In the genomic region with DNA sequence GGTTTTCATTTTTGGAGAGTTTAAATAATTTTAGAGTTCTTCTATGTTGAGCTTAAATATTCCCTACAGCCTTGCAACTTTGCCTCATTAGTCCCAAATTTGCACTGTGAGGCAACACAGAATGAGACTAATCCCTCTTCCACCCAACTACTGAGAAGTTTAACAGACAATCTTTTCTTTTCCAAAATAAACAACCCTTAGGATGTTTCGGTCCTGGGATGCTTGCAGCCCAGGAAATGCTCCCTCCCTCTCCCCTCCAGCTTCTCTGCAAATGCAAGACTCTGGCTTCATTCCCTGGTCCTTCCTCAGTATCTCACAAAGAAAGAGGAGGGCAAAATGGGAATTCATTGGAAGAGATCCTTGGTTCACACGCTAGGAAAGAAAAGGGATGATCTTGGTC, we compare ENCODE assay signal across 28 cellular contexts.
"Had no signal": no experiment of that assay in that cellular context is flagged by ENCODE, and none has a peak within 500 bp of the region (broad histone marks: within the 10 kb centered on the region; RNA-seq: fewer than 3 reads in every experiment).

No MANE protein-coding gene starts in this region.

- H3K27me3 ChIP-seq: adrenal gland, body of pancreas had no signal

- H3K9me3 Mint-ChIP-seq: activated CD4-positive, alpha-beta memory T cell treated with anti-CD3 and anti-CD28 coated beads, Interleukin-2, amount 10 ng/mL, durations not matched to agents 7 days and 5 days; activated CD4-positive, alpha-beta T cell treated with anti-CD3 and anti-CD28 coated beads, Interleukin-2, amount 10 ng/mL, durations not matched to agents 7 days and 5 days; activated naive CD4-positive, alpha-beta T cell treated with anti-CD3 and anti-CD28 coated beads, Interleukin-2, amount 10 ng/mL, durations not matched to agents 7 days and 5 days; activated T-cell treated with anti-CD3 and anti-CD28 coated beads, Interleukin-2, amount 50 U/mL, for 24 hours; activated T-cell treated with anti-CD3 and anti-CD28 coated beads, Interleukin-2, amount 50 U/mL, for 72 hours; effector memory CD8-positive, alpha-beta T cell; WTC11 had no signal

- H3K9me3 ChIP-seq: adrenal gland, body of pancreas, esophagus squamous epithelium, heart left ventricle had no signal

- H3K4me1 Mint-ChIP-seq: activated CD4-positive, alpha-beta memory T cell treated with anti-CD3 and anti-CD28 coated beads, Interleukin-2, amount 10 ng/mL, durations not matched to agents 7 days and 5 days; activated CD4-positive, alpha-beta T cell treated with anti-CD3 and anti-CD28 coated beads, Interleukin-2, amount 10 ng/mL, durations not matched to agents 7 days and 5 days; activated naive CD4-positive, alpha-beta T cell treated with anti-CD3 and anti-CD28 coated beads, Interleukin-2, amount 10 ng/mL, durations not matched to agents 7 days and 5 days had no signal

- H3K4me3 ChIP-seq: adrenal gland, body of pancreas, esophagus squamous epithelium, heart left ventricle, hepatocyte had no signal

- H3K27me3 Mint-ChIP-seq: activated CD4-positive, alpha-beta T cell treated with anti-CD3 and anti-CD28 coated beads, Interleukin-2, amount 10 ng/mL, durations not matched to agents 7 days and 5 days; activated naive CD4-positive, alpha-beta T cell treated with anti-CD3 and anti-CD28 coated beads, Interleukin-2, amount 10 ng/mL, durations not matched to agents 7 days and 5 days; activated naive CD8-positive, alpha-beta T cell had no signal

- DNase-seq: activated CD4-positive, alpha-beta memory T cell treated with anti-CD3 and anti-CD28 coated beads, Interleukin-2, amount 10 ng/mL, durations not matched to agents 7 days and 5 days; activated CD4-positive, alpha-beta T cell treated with anti-CD3 and anti-CD28 coated beads for 1 hour; activated CD4-positive, alpha-beta T cell treated with anti-CD3 and anti-CD28 coated beads for 4 hours; activated CD4-positive, alpha-beta T cell treated with anti-CD3 and anti-CD28 coated beads, Interleukin-2, amount 10 ng/mL, durations not matched to agents 7 days and 5 days; activated CD4-positive, alpha-beta T cell treated with anti-CD3 and anti-CD28 coated beads, Interleukin-2, amount 50 U/mL, for 4 hours; activated CD8-positive, alpha-beta memory T cell treated with anti-CD3 and anti-CD28 coated beads, Interleukin-2, amount 50 U/mL, for 48 hours; activated gamma-delta T cell; activated naive CD4-positive, alpha-beta T cell; activated naive CD4-positive, alpha-beta T cell treated with anti-CD3 and anti-CD28 coated beads, Interleukin-2, amount 10 ng/mL, durations not matched to agents 7 days and 5 days; activated T-cell treated with anti-CD3 and anti-CD28 coated beads for 4 hours; activated T-cell treated with anti-CD3 and anti-CD28 coated beads, Interleukin-2, amount 50 U/mL, for 24 hours; activated T-cell treated with anti-CD3 and anti-CD28 coated beads, Interleukin-2, amount 50 U/mL, for 72 hours; adrenal gland; amygdala; aorta; body of pancreas; caudate nucleus; cortex of kidney; dermis blood vessel endothelial cell; effector CD4-positive, alpha-beta T cell; effector memory CD8-positive, alpha-beta T cell; esophagus squamous epithelium; glutamatergic neuron; heart left ventricle; T-helper 2 cell had no signal

- H3K4me3 Mint-ChIP-seq: activated CD4-positive, alpha-beta memory T cell treated with anti-CD3 and anti-CD28 coated beads, Interleukin-2, amount 10 ng/mL, durations not matched to agents 7 days and 5 days; activated CD4-positive, alpha-beta T cell treated with anti-CD3 and anti-CD28 coated beads, Interleukin-2, amount 10 ng/mL, durations not matched to agents 7 days and 5 days; activated naive CD4-positive, alpha-beta T cell treated with anti-CD3 and anti-CD28 coated beads, Interleukin-2, amount 10 ng/mL, durations not matched to agents 7 days and 5 days; activated naive CD8-positive, alpha-beta T cell; activated T-cell treated with anti-CD3 and anti-CD28 coated beads, Interleukin-2, amount 50 U/mL, for 24 hours; activated T-cell treated with anti-CD3 and anti-CD28 coated beads, Interleukin-2, amount 50 U/mL, for 72 hours; effector memory CD8-positive, alpha-beta T cell; WTC11 had no signal

- H3K4me1 ChIP-seq: adrenal gland, body of pancreas, esophagus squamous epithelium, heart left ventricle had no signal

- H3K36me3 ChIP-seq: adrenal gland, esophagus squamous epithelium, heart left ventricle had no signal

- H3K27ac Mint-ChIP-seq: activated CD4-positive, alpha-beta memory T cell treated with anti-CD3 and anti-CD28 coated beads, Interleukin-2, amount 10 ng/mL, durations not matched to agents 7 days and 5 days; activated CD4-positive, alpha-beta T cell treated with anti-CD3 and anti-CD28 coated beads, Interleukin-2, amount 10 ng/mL, durations not matched to agents 7 days and 5 days; activated naive CD4-positive, alpha-beta T cell treated with anti-CD3 and anti-CD28 coated beads, Interleukin-2, amount 10 ng/mL, durations not matched to agents 7 days and 5 days; activated naive CD8-positive, alpha-beta T cell; activated T-cell treated with anti-CD3 and anti-CD28 coated beads, Interleukin-2, amount 50 U/mL, for 24 hours; activated T-cell treated with anti-CD3 and anti-CD28 coated beads, Interleukin-2, amount 50 U/mL, for 72 hours; effector memory CD8-positive, alpha-beta T cell; WTC11 had no signal

- H3K36me3 Mint-ChIP-seq: activated naive CD4-positive, alpha-beta T cell treated with anti-CD3 and anti-CD28 coated beads, Interleukin-2, amount 10 ng/mL, durations not matched to agents 7 days and 5 days; activated naive CD8-positive, alpha-beta T cell; WTC11 had no signal
